In the genomic region with DNA sequence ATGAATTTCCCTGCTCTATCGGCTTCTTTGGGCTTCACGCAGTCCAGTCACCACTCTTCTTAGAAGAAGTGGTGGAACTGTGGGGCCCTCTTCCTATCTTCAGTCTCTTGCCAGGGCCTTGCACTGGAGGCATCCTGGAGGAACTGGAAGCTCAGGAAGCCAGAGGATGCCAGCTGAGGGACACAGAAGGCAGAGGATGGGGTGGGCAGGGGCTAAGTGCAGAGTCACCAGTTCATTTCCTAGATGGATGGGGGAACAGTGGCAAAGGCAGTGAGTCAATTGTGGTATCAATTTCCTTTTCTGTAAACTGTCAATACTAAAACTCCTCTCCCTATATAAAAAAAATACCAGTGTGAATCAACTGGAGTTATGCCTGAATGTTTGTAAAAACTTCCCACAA, we compare ENCODE assay signal across 22 cellular contexts.
DNase-seq lines count a peak whose midpoint lies in the region; ATAC-seq lines count a peak whose summit lies in the region.
"Had no signal": no experiment of that assay in that cellular context is flagged by ENCODE, and none has a peak within 500 bp of the region (broad histone marks: within the 10 kb centered on the region; RNA-seq: fewer than 3 reads in every experiment).

No MANE protein-coding gene starts in this region.

- peak overlapping the region; percentile 75 for H3K27ac ChIP-seq in KOPT-K1 (ENCODE audit: low read depth, low read length, poor library complexity, severe bottlenecking)
- H3K27ac ChIP-seq: 22Rv1, adrenal gland, dorsolateral prefrontal cortex, ovary, suprapubic skin had no signal

- CTCF ChIA-PET in activated CD4-positive, alpha-beta T cell treated with anti-CD3 and anti-CD28 coated beads for 36 hours (lab: Charles Lee) = interaction anchor here (1.0 to 1.2 kb wide), 2 partner anchors 31 to 844 kb away, joined by 3 to 4 read pairs; no protein-coding TSS in a partner anchor

- no peak overlapping the region for H3K27ac Mint-ChIP-seq in activated CD4-positive, alpha-beta T cell treated with anti-CD3 and anti-CD28 coated beads for 36 hours
- H3K27ac Mint-ChIP-seq in activated naive CD4-positive, alpha-beta T cell treated with anti-CD3 and anti-CD28 coated beads, Interleukin-2, amount 50 U/mL, for 24 hours = peak overlapping the region; percentile 96
- H3K27ac Mint-ChIP-seq in immature natural killer cell = peak overlapping the region; percentile 87 to 99 (median 94)

- H3K27me3 Mint-ChIP-seq in activated CD4-positive, alpha-beta T cell treated with anti-CD3 and anti-CD28 coated beads for 36 hours = no peaks in the 10 kb centered on the region
- H3K27me3 Mint-ChIP-seq in activated naive CD4-positive, alpha-beta T cell treated with anti-CD3 and anti-CD28 coated beads, Interleukin-2, amount 50 U/mL, for 24 hours = no peaks in the 10 kb centered on the region
- peaks cover 2 to 9% (median 2%) of the 10 kb centered on the region in 3 donors for H3K27me3 Mint-ChIP-seq in immature natural killer cell (ENCODE audit: low read depth in 3 of 3)
- H3K27me3 Mint-ChIP-seq: B cell had no signal

- no peak overlapping the region for H3K4me3 Mint-ChIP-seq in activated CD4-positive, alpha-beta T cell treated with anti-CD3 and anti-CD28 coated beads for 36 hours
- H3K4me3 Mint-ChIP-seq in activated naive CD4-positive, alpha-beta T cell treated with anti-CD3 and anti-CD28 coated beads, Interleukin-2, amount 50 U/mL, for 24 hours = peak overlapping the region; percentile 71
- H3K4me3 Mint-ChIP-seq in immature natural killer cell = peak overlapping the region in 4 of 5 donors; percentile 8 to 89 (median 84)
- H3K4me3 Mint-ChIP-seq: B cell had no signal

- ATAC-seq in activated CD4-positive, alpha-beta T cell treated with anti-CD3 and anti-CD28 coated beads for 36 hours = peak; percentile 25
- ATAC-seq in HG02973 (IDR thresholded peaks at IDR 0.05; ENCODE audit: unreplicated experiment) (no peak), GM18520 (IDR thresholded peaks at IDR 0.05; ENCODE audit: unreplicated experiment) (no peak)

- H3K9me3 Mint-ChIP-seq in activated CD4-positive, alpha-beta T cell treated with anti-CD3 and anti-CD28 coated beads for 36 hours (ENCODE audit: low read depth) = no peaks in the 10 kb centered on the region
- H3K9me3 Mint-ChIP-seq in activated naive CD4-positive, alpha-beta T cell treated with anti-CD3 and anti-CD28 coated beads, Interleukin-2, amount 50 U/mL, for 24 hours = no peaks in the 10 kb centered on the region
- no peaks in the 10 kb centered on the region for H3K9me3 Mint-ChIP-seq in immature natural killer cell

- H3K36me3 ChIP-seq in KOPT-K1 (ENCODE audit: insufficient read depth, low read length) = peaks cover 42% of the 10 kb centered on the region
- H3K36me3 ChIP-seq: adrenal gland, ovary had no signal

- peaks cover 53% of the 10 kb centered on the region for H3K4me1 Mint-ChIP-seq in activated CD4-positive, alpha-beta T cell treated with anti-CD3 and anti-CD28 coated beads for 36 hours
- peaks cover 56% of the 10 kb centered on the region for H3K4me1 Mint-ChIP-seq in activated naive CD4-positive, alpha-beta T cell treated with anti-CD3 and anti-CD28 coated beads, Interleukin-2, amount 50 U/mL, for 24 hours
- H3K4me1 Mint-ChIP-seq in immature natural killer cell = peaks cover 49 to 57% of the 10 kb centered on the region in 2 donors

- H3K36me3 Mint-ChIP-seq in activated CD4-positive, alpha-beta T cell treated with anti-CD3 and anti-CD28 coated beads for 36 hours (ENCODE audit: low read depth) = peaks cover 41% of the 10 kb centered on the region
- H3K36me3 Mint-ChIP-seq in activated naive CD4-positive, alpha-beta T cell treated with anti-CD3 and anti-CD28 coated beads, Interleukin-2, amount 50 U/mL, for 24 hours = peaks cover 22% of the 10 kb centered on the region
- peaks cover 18 to 30% (median 19%) of the 10 kb centered on the region in 3 donors for H3K36me3 Mint-ChIP-seq in immature natural killer cell

- intact Hi-C loops in activated CD4-positive, alpha-beta T cell treated with anti-CD3 and anti-CD28 coated beads for 36 hours (cut with DNase I, micrococcal nuclease) = loop anchor here (2.0 to 10.0 kb wide), 4 partner anchors 294 to 1610 kb away; a partner anchor contains a TSS

- POLR2A ChIA-PET in activated CD4-positive, alpha-beta T cell treated with anti-CD3 and anti-CD28 coated beads for 36 hours (lab: Charles Lee) = interaction anchor here (2.5 kb wide), 1 partner anchor 12 kb away, joined by 10 read pairs; no protein-coding TSS in a partner anchor

- H3K9me3 ChIP-seq in KOPT-K1 (ENCODE audit: insufficient read depth, low read length, poor library complexity, severe bottlenecking) = no peaks in the 10 kb centered on the region
- H3K9me3 ChIP-seq: adrenal gland, ovary, suprapubic skin had no signal

- DNase-seq in activated CD4-positive, alpha-beta T cell treated with anti-CD3 and anti-CD28 coated beads for 36 hours = peak; percentile 10
- DNase-seq in activated CD4-positive, alpha-beta T cell treated with anti-CD3 and anti-CD28 coated beads for 1 hour = no peak
- no peak for DNase-seq in immature natural killer cell
- DNase-seq in NCI-H1930 (lab: John Stamatoyannopoulos, UW) = no peak
- DNase-seq: adrenal gland; DMS 273 treated with DMSO at 0.1 percent for 48 hours; dorsolateral prefrontal cortex; GF-D8; head of caudate nucleus; KBM-7; NCI-H2081 treated with DMSO at 0.1 percent for 48 hours; NCI-H510A treated with DMSO at 0.1 percent for 48 hours; ovary; stimulated activated CD4-positive, alpha-beta T cell treated with anti-CD3 and anti-CD28 coated beads, Interleukin-1b, Interleukin-23, amount 100 ng/mL, for 48 hours; SW 1271 had no signal
